17 cellular contexts compared by ENCODE assay signal in the genomic region with DNA sequence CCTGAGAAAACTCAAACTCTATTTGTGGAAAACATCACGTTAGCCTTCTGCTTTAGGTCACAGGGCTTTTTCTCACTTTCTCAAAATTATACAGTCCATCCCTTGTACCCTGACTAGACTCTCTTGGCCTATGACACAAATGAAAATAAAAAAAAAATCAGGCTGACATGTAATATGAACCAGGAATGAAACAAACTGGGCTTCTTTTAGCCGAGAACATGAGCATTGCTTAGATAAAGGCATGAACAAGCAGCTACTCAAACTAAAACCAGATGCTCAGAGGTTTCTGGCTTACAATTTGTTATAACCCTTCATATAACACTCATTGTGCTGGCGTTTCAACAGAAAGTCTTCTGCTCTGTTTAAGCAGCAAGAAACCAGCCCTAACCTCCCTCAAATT.
A peak's percentile ranks its signal among the peaks of the same experiment; 100 is the strongest.
DNase-seq lines count a peak whose midpoint lies in the region; ATAC-seq and TF ChIP-seq lines count a peak whose summit lies in the region.
"Had no signal": no experiment of that assay in that cellular context is flagged by ENCODE, and none has a peak within 500 bp of the region (broad histone marks: within the 10 kb centered on the region; RNA-seq: fewer than 3 reads in every experiment).

No MANE protein-coding gene starts in this region.

- no peak overlapping the region for H2BK120ac ChIP-seq in mesenchymal stem cell (ENCODE audit: low read depth, low read length)

- H4K20me1 ChIP-seq in mammary epithelial cell (ENCODE audit: insufficient read depth, low read length): no peaks in the 10 kb centered on the region

- H3K9me3 ChIP-seq in breast epithelium (no peaks in the 10 kb centered on the region), mammary epithelial cell (replicated peaks; ENCODE audit: insufficient read depth, low read length) (no peaks in the 10 kb centered on the region), mesenchymal stem cell (ENCODE audit: control insufficient read depth, low read length) (no peaks in the 10 kb centered on the region), uterus (no peaks in the 10 kb centered on the region)
- H3K9me3 ChIP-seq: testis had no signal

- H3K4me2 ChIP-seq in mammary epithelial cell (ENCODE audit: insufficient read depth, low read depth, low read length) (no peak overlapping the region), mesenchymal stem cell (ENCODE audit: low read length, poor library complexity, severe bottlenecking) (no peak overlapping the region)

- no peaks in the 10 kb centered on the region for H3K36me3 ChIP-seq in breast epithelium
- H3K36me3 ChIP-seq in mammary epithelial cell (ENCODE audit: insufficient read depth, low read length): no peaks in the 10 kb centered on the region
- no peaks in the 10 kb centered on the region for H3K36me3 ChIP-seq in mesenchymal stem cell (ENCODE audit: control insufficient read depth in 1 of 2, insufficient read depth in 2 of 2, low read depth in 1 of 2, low read length in 2 of 2)
- H3K36me3 ChIP-seq in uterus: no peaks in the 10 kb centered on the region
- no peaks in the 10 kb centered on the region for H3K36me3 ChIP-seq in brain microvascular endothelial cell (replicated peaks)

- TF ChIP-seq POLR2A in breast epithelium (IDR thresholded peaks at IDR 0.05) (no peak), uterus (IDR thresholded peaks at IDR 0.05) (no peak)

- H3K79me1 ChIP-seq in mesenchymal stem cell (replicated peaks; ENCODE audit: low read length, poor library complexity, severe bottlenecking): no peaks in the 10 kb centered on the region

- intact Hi-C loops in breast epithelium (cut with DNase I; ENCODE audit: low total_unique reads): no loop called here
- intact Hi-C loops in mammary epithelial cell (cut with micrococcal nuclease): no loop called here
- intact Hi-C loops in uterus (cut with DNase I; ENCODE audit: low total_unique reads): no loop called here

- no peak overlapping the region for H2BK15ac ChIP-seq in mesenchymal stem cell (ENCODE audit: low read depth, poor library complexity, severe bottlenecking)

- no peak overlapping the region for H3K18ac ChIP-seq in mesenchymal stem cell (ENCODE audit: low read depth in 1 of 2, low read length in 2 of 2)

- H3K23ac ChIP-seq in mesenchymal stem cell (ENCODE audit: low read length in 2 of 2): no peak overlapping the region

- H3K27ac ChIP-seq in breast epithelium: peak overlapping the region; percentile 54 to 86
- H3K27ac ChIP-seq in mammary epithelial cell (ENCODE audit: insufficient read depth, low read depth, low read length): no peak overlapping the region
- no peak overlapping the region for H3K27ac ChIP-seq in mesenchymal stem cell (ENCODE audit: low read length, poor library complexity, severe bottlenecking)
- peak overlapping the region; percentile 38 to 70 for H3K27ac ChIP-seq in uterus
- H3K27ac ChIP-seq in brain microvascular endothelial cell: no peak overlapping the region
- H3K27ac ChIP-seq: 22Rv1, testis had no signal

- H2BK5ac ChIP-seq in mesenchymal stem cell (ENCODE audit: low read depth, low read length, poor library complexity, severe bottlenecking): no peak overlapping the region

- H2AFZ ChIP-seq in mammary epithelial cell (ENCODE audit: low read depth, low read length) (no peak overlapping the region), mesenchymal stem cell (ENCODE audit: low read depth, low read length) (no peak overlapping the region)

- H2BK12ac ChIP-seq in mesenchymal stem cell (ENCODE audit: low read length in 2 of 2): no peak overlapping the region

- no peak overlapping the region for H3K4ac ChIP-seq in mesenchymal stem cell (ENCODE audit: low read depth in 1 of 2, low read length in 2 of 2)

- H3K4me1 ChIP-seq in breast epithelium (no peaks in the 10 kb centered on the region), mammary epithelial cell (ENCODE audit: insufficient read depth, low read length) (no peaks in the 10 kb centered on the region), mesenchymal stem cell (ENCODE audit: control insufficient read depth, insufficient read depth, low read depth, low read length) (no peaks in the 10 kb centered on the region), uterus (no peaks in the 10 kb centered on the region)
- H3K4me1 ChIP-seq: testis had no signal

- no peak for TF ChIP-seq CTCF in breast epithelium (IDR thresholded peaks at IDR 0.05)
- no peak for TF ChIP-seq CTCF in mammary epithelial cell (conservative IDR thresholded peaks at IDR 0.05 in 1 of 2, IDR thresholded peaks at IDR 0.05 in 1 of 2; ENCODE audit: extremely low read depth in 1 of 2, insufficient read depth in 1 of 2, low read depth in 1 of 2, low read length in 2 of 2)
- no peak for TF ChIP-seq CTCF in uterus (IDR thresholded peaks at IDR 0.05)
- TF ChIP-seq CTCF in brain microvascular endothelial cell (IDR thresholded peaks at IDR 0.05; ENCODE audit: low read depth, low read length, missing control alignments): no peak

- CTCF ChIA-PET in mammary epithelial cell (lab: Charles Lee; ENCODE audit: low non-redundant PET): no interaction called here

- H3K4me3 ChIP-seq in breast epithelium (no peak overlapping the region), mammary epithelial cell (replicated peaks in 1 of 3; ENCODE audit: insufficient read depth in 1 of 3, low read depth in 2 of 3, low read length in 3 of 3) (no peak overlapping the region), mesenchymal stem cell (ENCODE audit: insufficient read depth in 1 of 2, low read depth in 1 of 2, low read length in 2 of 2) (peak overlapping the region in 1 of 2 experiments; percentile 58), uterus (no peak overlapping the region), brain microvascular endothelial cell (ENCODE audit: low read depth, low read length) (no peak overlapping the region)
- H3K4me3 ChIP-seq: testis had no signal

- DNase-seq in breast epithelium (ENCODE audit: low spot score in 2 of 2) (no peak), mammary epithelial cell (no peak), fibroblast of gingiva (ENCODE audit: low read depth) (peak; percentile 89), mesenchymal stem cell (no peak), uterus (no peak), brain microvascular endothelial cell (no peak)
- DNase-seq: activated CD4-positive, alpha-beta T cell treated with anti-CD3 and anti-CD28 coated beads for 1 hour; activated T-cell treated with anti-CD3 and anti-CD28 coated beads, Interleukin-2, amount 50 U/mL, for 4 hours; caudate nucleus; DMS 273 treated with DMSO at 0.1 percent for 48 hours; MM.1S; naive thymus-derived CD8-positive, alpha-beta T cell; NCI-H2107; testis had no signal

- dilution Hi-C loops in mammary epithelial cell (cut with HindIII; ENCODE audit: low sequenced_read_pairs): no loop called here

- no peak overlapping the region for H2AK5ac ChIP-seq in mesenchymal stem cell (ENCODE audit: low read length, severe bottlenecking)

- H3K27me3 ChIP-seq in breast epithelium: no peaks in the 10 kb centered on the region
- no peaks in the 10 kb centered on the region for H3K27me3 ChIP-seq in mammary epithelial cell (ENCODE audit: insufficient read depth, low read length)
- H3K27me3 ChIP-seq in mesenchymal stem cell (ENCODE audit: control insufficient read depth in 1 of 2, insufficient read depth in 1 of 2, low read length in 2 of 2): no peaks in the 10 kb centered on the region
- no peaks in the 10 kb centered on the region for H3K27me3 ChIP-seq in uterus
- no peaks in the 10 kb centered on the region for H3K27me3 ChIP-seq in brain microvascular endothelial cell (replicated peaks)
- H3K27me3 ChIP-seq: testis had no signal

- no peak overlapping the region for H4K8ac ChIP-seq in mesenchymal stem cell (ENCODE audit: low read length)

- in situ Hi-C loops in mammary epithelial cell (cut with MboI; ENCODE audit: low sequenced_read_pairs in 2 of 2) (no loop called here), brain microvascular endothelial cell (cut with HindIII; ENCODE audit: low pct_ligation_motif_present, low sequenced_read_pairs) (no loop called here)

- H4K91ac ChIP-seq in mesenchymal stem cell (ENCODE audit: low read length): no peak overlapping the region

- ATAC-seq in HG02970 (IDR thresholded peaks at IDR 0.05; ENCODE audit: low FRiP score, unreplicated experiment) (no peak), GM18870 (IDR thresholded peaks at IDR 0.05; ENCODE audit: unreplicated experiment) (no peak)
- ATAC-seq: activated T-cell treated with anti-CD3 and anti-CD28 coated beads, Interleukin-2, amount 50 U/mL, for 4 hours; naive thymus-derived CD8-positive, alpha-beta T cell had no signal

- WGBS in mammary epithelial cell (ENCODE audit: low coverage, missing lambda C conversion rate): 80% methylated on average over 3 of the region's 3 CpGs
- WGBS in mesenchymal stem cell: 35% methylated on average over 3 of the region's 3 CpGs

- no peak overlapping the region for H3K14ac ChIP-seq in mesenchymal stem cell (ENCODE audit: low read length in 2 of 2)

- no TSS peak for BruUV-seq in mammary epithelial cell (replicated peaks; lab: Mats Ljungman, UMichigan)

- H3K9ac ChIP-seq in mammary epithelial cell (ENCODE audit: insufficient read depth, low read length): no peak overlapping the region
- H3K9ac ChIP-seq in mesenchymal stem cell (ENCODE audit: low read length): peak overlapping the region; percentile 89

- no peaks in the 10 kb centered on the region for H3K79me2 ChIP-seq in mammary epithelial cell (ENCODE audit: insufficient read depth, low read length)

Comparison
In these comparisons a context has a peak if more than half of its experiments do, and no peak if none do; other contexts are left out.
1. H3K27ac ChIP-seq: peak in breast epithelium (2 of 2) and uterus (2 of 2); none in mammary epithelial cell (single experiment), mesenchymal stem cell (single experiment) and brain microvascular endothelial cell (single experiment).